12 cellular contexts compared by ENCODE assay signal in the genomic region with DNA sequence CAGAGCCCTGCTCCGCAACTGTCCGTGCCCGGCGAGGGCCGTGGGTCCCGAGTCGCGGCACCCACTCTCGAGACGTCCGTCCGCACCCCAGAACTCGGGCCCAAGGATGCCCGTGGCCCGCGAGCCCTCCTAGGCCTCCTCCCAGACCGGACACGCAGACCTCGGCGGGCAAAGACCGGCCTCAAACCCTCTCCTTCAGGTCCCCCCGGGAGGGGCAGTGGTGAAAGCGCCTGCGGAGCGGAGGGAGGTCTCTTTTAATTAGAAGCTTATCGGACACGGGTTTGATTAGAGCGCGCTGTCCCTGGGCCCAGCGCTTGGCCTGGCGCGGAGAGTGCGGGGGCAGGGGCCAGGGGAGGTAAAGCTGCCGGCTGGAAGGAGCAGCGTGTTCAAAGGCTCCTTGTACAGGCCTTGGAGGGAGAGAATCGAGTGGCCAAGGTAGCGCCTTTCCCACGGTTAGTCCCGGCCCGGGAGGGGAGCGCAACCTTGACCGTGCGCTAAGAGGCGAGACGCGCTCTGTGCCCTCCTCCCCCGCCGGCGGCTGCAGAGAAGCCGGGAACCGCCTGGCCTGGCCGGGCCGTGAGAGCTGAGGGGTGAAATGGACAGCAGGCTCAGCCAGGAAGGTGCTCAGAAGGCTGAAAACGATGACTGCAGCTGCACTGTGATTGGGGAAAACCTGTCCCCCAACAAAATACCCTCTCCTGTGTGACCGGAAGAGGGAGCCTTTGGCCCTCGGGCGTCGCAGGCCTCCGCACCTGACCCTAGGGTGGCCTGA. TPM values are rescaled to one million over a fixed set of nuclear protein-coding genes. Genes with fewer than 3 reads are reported as not detected.
DNase-seq lines count a peak whose midpoint lies in the region; ATAC-seq, FAIRE-seq and TF ChIP-seq lines count a peak whose summit lies in the region.
"Had no signal": no experiment of that assay in that cellular context is flagged by ENCODE, and none has a peak within 500 bp of the region (broad histone marks: within the 10 kb centered on the region; RNA-seq: fewer than 3 reads in every experiment).

No MANE protein-coding gene starts in this region.

- TF ChIP-seq CTCF in GM13977 (IDR thresholded peaks at IDR 0.05; ENCODE audit: extremely low read depth, insufficient read depth, missing control alignments), result no peak
- no peak for TF ChIP-seq CTCF in astrocyte (IDR thresholded peaks at IDR 0.05; ENCODE audit: insufficient read depth, low read depth, low read length)
- peak; percentile 40 for TF ChIP-seq CTCF in progenitor cell of endocrine pancreas (IDR thresholded peaks at IDR 0.05; ENCODE audit: unreplicated experiment)

- peaks cover 1% of the 10 kb centered on the region for H3K4me1 Mint-ChIP-seq in astrocyte (ENCODE audit: low read depth, unreplicated experiment)
- H3K4me1 Mint-ChIP-seq in progenitor cell of endocrine pancreas (ENCODE audit: low read depth), result peaks cover 5% of the 10 kb centered on the region

- H3K4me3 Mint-ChIP-seq in astrocyte (ENCODE audit: unreplicated experiment) (no peak overlapping the region), progenitor cell of endocrine pancreas (ENCODE audit: low read depth) (no peak overlapping the region)
- H3K4me3 Mint-ChIP-seq: activated CD4-positive, alpha-beta T cell treated with anti-CD3 and anti-CD28 coated beads, Interleukin-2, amount 10 ng/mL, durations not matched to agents 7 days and 5 days; naive B cell had no signal

- H3K9me3 ChIP-seq in astrocyte (ENCODE audit: insufficient read depth, low read depth, low read length), result peaks cover 8% of the 10 kb centered on the region
- H3K9me3 ChIP-seq in iPS-15b (ENCODE audit: control insufficient read depth, insufficient read depth, low read length), result no peaks in the 10 kb centered on the region

- H3K36me3 ChIP-seq in astrocyte (ENCODE audit: insufficient read depth, low read length) (no peaks in the 10 kb centered on the region), iPS-15b (ENCODE audit: control insufficient read depth, insufficient read depth, low read length) (no peaks in the 10 kb centered on the region)

- no peak for ATAC-seq in GM21390 (IDR thresholded peaks at IDR 0.05; ENCODE audit: unreplicated experiment)

- FAIRE-seq in astrocyte (lab: Jason Lieb, UNC), result no peak

- H3K9me3 Mint-ChIP-seq in astrocyte (ENCODE audit: unreplicated experiment), result peaks cover 27% of the 10 kb centered on the region
- H3K9me3 Mint-ChIP-seq in progenitor cell of endocrine pancreas (ENCODE audit: low read depth), result no peaks in the 10 kb centered on the region
- H3K9me3 Mint-ChIP-seq: activated CD4-positive, alpha-beta T cell treated with anti-CD3 and anti-CD28 coated beads, Interleukin-2, amount 10 ng/mL, durations not matched to agents 7 days and 5 days had no signal

- H3K27ac Mint-ChIP-seq in astrocyte (ENCODE audit: unreplicated experiment) (no peak overlapping the region), progenitor cell of endocrine pancreas (no peak overlapping the region)
- H3K27ac Mint-ChIP-seq: activated CD4-positive, alpha-beta T cell treated with anti-CD3 and anti-CD28 coated beads, Interleukin-2, amount 10 ng/mL, durations not matched to agents 7 days and 5 days had no signal

- H3K4me3 ChIP-seq in astrocyte (ENCODE audit: insufficient read depth, low read depth, low read length), result no peak overlapping the region
- peak overlapping the region; percentile 59 for H3K4me3 ChIP-seq in iPS-15b (ENCODE audit: low read depth, low read length)

- in situ Hi-C loops in GM13977 (cut with MboI; ENCODE audit: low pct_unique_long_range_greater_than_20kb, low sequenced_read_pairs, unreplicated experiment), result loop anchor here (25.0 kb wide), 1 partner anchor 618 kb away; the partner anchor contains the start of gene PAX6

- H3K27me3 ChIP-seq in astrocyte (ENCODE audit: insufficient read depth, low read length) (peaks cover 90% of the 10 kb centered on the region), iPS-15b (ENCODE audit: control insufficient read depth, insufficient read depth, low read length) (peaks cover 97% of the 10 kb centered on the region)

- no peak overlapping the region for H3K27ac ChIP-seq in astrocyte (ENCODE audit: low read depth, low read length)

- H3K27me3 Mint-ChIP-seq in astrocyte (ENCODE audit: low read depth, unreplicated experiment) (peaks cover 82% of the 10 kb centered on the region), progenitor cell of endocrine pancreas (peaks cover 93% of the 10 kb centered on the region)

- no peak overlapping the region for H2AFZ ChIP-seq in astrocyte (ENCODE audit: low read depth, low read length)

- no peaks in the 10 kb centered on the region for H3K79me2 ChIP-seq in astrocyte (ENCODE audit: insufficient read depth, low read length)

- peak overlapping the region; percentile 11 for H3K4me2 ChIP-seq in astrocyte (ENCODE audit: low read length)

- H4K20me1 ChIP-seq in astrocyte (ENCODE audit: insufficient read depth, low read length), result no peaks in the 10 kb centered on the region

- H3K36me3 Mint-ChIP-seq in astrocyte (ENCODE audit: low read depth, unreplicated experiment) (peaks cover under 1% of the 10 kb centered on the region), progenitor cell of endocrine pancreas (ENCODE audit: insufficient read depth) (no peaks in the 10 kb centered on the region)

- H3K9ac ChIP-seq in astrocyte (ENCODE audit: low read length), result no peak overlapping the region
- no peak overlapping the region for H3K9ac ChIP-seq in iPS-15b (ENCODE audit: low read depth, low read length)

- H3K4me1 ChIP-seq in astrocyte (ENCODE audit: insufficient read depth, low read length) (no peaks in the 10 kb centered on the region), iPS-15b (ENCODE audit: control insufficient read depth, insufficient read depth, low read length) (peaks cover 2% of the 10 kb centered on the region)

- DNase-seq in GM13977 (ENCODE audit: low spot score) (peak; percentile 68), astrocyte (ENCODE audit: low read depth) (no peak), progenitor cell of endocrine pancreas (ENCODE audit: low spot score, unreplicated experiment) (no peak), NCI-H510A (lab: John Stamatoyannopoulos, UW) (no peak), NCI-H2227 (lab: John Stamatoyannopoulos, UW; ENCODE audit: unreplicated experiment) (no peak)
- DNase-seq: activated CD4-positive, alpha-beta T cell treated with anti-CD3 and anti-CD28 coated beads, Interleukin-2, amount 10 ng/mL, durations not matched to agents 7 days and 5 days; activated naive CD4-positive, alpha-beta T cell; naive B cell; NCI-H1092 treated with DMSO at 0.1 percent for 48 hours; NCI-H526 treated with DMSO at 0.1 percent for 48 hours had no signal

RNA-seq across cellular contexts. Expression of gene WT1, which starts 4.6 kb away (rescaled TPM):
- total RNA-seq in astrocyte (0.45 and 1.4 TPM in 2 replicates), progenitor cell of endocrine pancreas (not detected in 2 replicates)
- total RNA-seq: activated CD4-positive, alpha-beta T cell treated with anti-CD3 and anti-CD28 coated beads, Interleukin-2, amount 10 ng/mL, durations not matched to agents 7 days and 5 days had no signal
